1 cellular context compared by ENCODE assay signal in the genomic region with DNA sequence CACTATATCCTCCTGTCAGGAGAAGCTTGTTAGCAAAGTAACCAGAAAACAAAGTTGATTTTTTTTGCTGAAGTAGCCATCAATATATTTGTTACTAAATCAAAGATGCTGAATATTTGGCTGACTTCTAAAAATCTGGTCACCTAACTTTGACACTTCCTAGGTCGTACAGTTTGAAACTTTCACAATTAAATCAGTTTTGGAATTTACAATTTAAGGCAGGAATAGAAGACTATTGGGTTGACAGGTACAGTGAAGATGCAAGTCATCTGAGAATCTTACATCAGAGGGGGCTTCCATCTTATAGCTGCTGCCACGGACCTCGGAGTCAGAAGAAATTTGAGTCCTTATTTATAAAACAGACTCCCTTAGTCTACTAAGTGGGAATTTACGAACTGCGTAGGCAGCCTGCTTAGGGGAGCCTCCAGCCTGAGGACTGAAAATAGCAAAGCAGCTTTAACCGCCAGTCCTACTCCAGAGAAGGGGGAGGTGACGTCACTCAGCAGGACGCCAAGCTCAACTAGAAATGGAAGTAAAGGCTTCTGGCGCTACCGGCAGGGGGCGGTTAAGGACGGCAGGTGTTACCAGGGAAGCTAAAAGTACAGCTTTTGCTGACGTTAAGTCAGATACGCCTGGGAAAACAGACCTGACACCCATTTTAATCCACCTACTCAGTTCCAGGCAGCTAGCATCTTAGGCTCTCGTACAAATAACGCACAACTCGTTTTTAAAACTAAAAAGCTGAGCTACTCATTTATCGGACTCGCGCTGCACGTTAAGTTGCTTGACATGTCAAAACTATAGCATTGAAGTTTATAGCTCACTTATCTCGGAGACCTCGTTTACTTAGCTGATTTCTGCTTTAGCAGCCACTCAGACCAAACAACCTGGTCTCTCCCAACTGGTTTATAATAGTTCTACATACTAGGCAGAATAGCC.
A peak's percentile ranks its signal among the peaks of the same experiment; 100 is the strongest.
TF ChIP-seq lines count a peak whose summit lies in the region.

No MANE protein-coding gene starts in this region.

TF ChIP-seq in WTC11, 78 proteins besides CTCF, POLR2A, EP300 and RAD21 (continued from another document):
- TF ChIP-seq ERG (CRISPR knock-in tag; IDR thresholded peaks at IDR 0.05) (peak; percentile 98), ZNF425 (CRISPR knock-in tag; conservative IDR thresholded peaks at IDR 0.05) (peak; percentile 93), TEAD1 (CRISPR knock-in tag; IDR thresholded peaks at IDR 0.05) (0 out of 2 replicates have a peak, but pooled peaks have one; percentile 25), ZBTB43 (CRISPR knock-in tag; IDR thresholded peaks at IDR 0.05) (no peak), CBFB (CRISPR knock-in tag; IDR thresholded peaks at IDR 0.05; ENCODE audit: low read depth) (no peak)
- TF ChIP-seq, protein P1, sequence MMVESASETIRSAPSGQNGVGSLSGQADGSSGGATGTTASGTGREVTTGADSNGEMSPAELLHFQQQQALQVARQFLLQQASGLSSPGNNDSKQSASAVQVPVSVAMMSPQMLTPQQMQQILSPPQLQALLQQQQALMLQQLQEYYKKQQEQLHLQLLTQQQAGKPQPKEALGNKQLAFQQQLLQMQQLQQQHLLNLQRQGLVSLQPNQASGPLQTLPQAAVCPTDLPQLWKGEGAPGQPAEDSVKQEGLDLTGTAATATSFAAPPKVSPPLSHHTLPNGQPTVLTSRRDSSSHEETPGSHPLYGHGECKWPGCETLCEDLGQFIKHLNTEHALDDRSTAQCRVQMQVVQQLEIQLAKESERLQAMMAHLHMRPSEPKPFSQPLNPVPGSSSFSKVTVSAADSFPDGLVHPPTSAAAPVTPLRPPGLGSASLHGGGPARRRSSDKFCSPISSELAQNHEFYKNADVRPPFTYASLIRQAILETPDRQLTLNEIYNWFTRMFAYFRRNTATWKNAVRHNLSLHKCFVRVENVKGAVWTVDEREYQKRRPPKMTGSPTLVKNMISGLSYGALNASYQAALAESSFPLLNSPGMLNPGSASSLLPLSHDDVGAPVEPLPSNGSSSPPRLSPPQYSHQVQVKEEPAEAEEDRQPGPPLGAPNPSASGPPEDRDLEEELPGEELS (CRISPR knock-in tag; IDR thresholded peaks at IDR 0.05) = no peak
- TF ChIP-seq, protein P2, sequence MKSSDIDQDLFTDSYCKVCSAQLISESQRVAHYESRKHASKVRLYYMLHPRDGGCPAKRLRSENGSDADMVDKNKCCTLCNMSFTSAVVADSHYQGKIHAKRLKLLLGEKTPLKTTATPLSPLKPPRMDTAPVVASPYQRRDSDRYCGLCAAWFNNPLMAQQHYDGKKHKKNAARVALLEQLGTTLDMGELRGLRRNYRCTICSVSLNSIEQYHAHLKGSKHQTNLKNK (CRISPR knock-in tag; IDR thresholded peaks at IDR 0.05) = no peak
- TF ChIP-seq, protein P3, sequence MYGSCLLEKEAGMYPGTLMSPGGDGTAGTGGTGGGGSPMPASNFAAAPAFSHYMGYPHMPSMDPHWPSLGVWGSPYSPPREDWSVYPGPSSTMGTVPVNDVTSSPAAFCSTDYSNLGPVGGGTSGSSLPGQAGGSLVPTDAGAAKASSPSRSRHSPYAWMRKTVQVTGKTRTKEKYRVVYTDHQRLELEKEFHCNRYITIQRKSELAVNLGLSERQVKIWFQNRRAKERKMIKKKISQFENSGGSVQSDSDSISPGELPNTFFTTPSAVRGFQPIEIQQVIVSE (CRISPR knock-in tag; IDR thresholded peaks at IDR 0.05; ENCODE audit: borderline replicate concordance) = 0 out of 2 replicates have a peak, but pooled peaks have one; percentile 67
- TF ChIP-seq, protein P4, sequence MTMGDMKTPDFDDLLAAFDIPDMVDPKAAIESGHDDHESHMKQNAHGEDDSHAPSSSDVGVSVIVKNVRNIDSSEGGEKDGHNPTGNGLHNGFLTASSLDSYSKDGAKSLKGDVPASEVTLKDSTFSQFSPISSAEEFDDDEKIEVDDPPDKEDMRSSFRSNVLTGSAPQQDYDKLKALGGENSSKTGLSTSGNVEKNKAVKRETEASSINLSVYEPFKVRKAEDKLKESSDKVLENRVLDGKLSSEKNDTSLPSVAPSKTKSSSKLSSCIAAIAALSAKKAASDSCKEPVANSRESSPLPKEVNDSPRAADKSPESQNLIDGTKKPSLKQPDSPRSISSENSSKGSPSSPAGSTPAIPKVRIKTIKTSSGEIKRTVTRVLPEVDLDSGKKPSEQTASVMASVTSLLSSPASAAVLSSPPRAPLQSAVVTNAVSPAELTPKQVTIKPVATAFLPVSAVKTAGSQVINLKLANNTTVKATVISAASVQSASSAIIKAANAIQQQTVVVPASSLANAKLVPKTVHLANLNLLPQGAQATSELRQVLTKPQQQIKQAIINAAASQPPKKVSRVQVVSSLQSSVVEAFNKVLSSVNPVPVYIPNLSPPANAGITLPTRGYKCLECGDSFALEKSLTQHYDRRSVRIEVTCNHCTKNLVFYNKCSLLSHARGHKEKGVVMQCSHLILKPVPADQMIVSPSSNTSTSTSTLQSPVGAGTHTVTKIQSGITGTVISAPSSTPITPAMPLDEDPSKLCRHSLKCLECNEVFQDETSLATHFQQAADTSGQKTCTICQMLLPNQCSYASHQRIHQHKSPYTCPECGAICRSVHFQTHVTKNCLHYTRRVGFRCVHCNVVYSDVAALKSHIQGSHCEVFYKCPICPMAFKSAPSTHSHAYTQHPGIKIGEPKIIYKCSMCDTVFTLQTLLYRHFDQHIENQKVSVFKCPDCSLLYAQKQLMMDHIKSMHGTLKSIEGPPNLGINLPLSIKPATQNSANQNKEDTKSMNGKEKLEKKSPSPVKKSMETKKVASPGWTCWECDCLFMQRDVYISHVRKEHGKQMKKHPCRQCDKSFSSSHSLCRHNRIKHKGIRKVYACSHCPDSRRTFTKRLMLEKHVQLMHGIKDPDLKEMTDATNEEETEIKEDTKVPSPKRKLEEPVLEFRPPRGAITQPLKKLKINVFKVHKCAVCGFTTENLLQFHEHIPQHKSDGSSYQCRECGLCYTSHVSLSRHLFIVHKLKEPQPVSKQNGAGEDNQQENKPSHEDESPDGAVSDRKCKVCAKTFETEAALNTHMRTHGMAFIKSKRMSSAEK (CRISPR knock-in tag; IDR thresholded peaks at IDR 0.05; ENCODE audit: borderline replicate concordance) = peak; percentile 97
